ENCODE assay signal across 9 cellular contexts in the genomic region with DNA sequence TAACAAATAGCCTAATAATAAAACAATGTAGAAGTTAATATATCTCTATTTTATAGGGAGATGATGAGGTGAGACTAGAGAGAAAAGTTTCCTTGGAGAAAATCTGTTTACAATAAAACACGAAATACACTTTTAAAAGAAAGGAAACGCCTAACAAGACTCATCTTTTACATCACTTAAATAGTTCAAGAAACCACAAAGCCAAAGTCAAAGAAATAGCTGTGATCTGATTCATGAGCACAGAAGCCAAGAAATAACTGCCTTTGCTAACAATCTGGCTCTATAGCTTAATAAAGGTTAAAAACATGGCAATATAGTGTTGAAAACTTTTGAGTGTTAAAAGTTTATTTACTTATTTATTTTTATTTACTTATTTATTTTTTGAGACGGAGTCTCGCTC.
DNase-seq lines count a peak whose midpoint lies in the region; ATAC-seq and TF ChIP-seq lines count a peak whose summit lies in the region.
"Had no signal": no experiment of that assay in that cellular context is flagged by ENCODE, and none has a peak within 500 bp of the region (broad histone marks: within the 10 kb centered on the region; RNA-seq: fewer than 3 reads in every experiment).

No MANE protein-coding gene starts in this region.

- DNase-seq in Caco-2, result no peak
- peak; percentile 86 for DNase-seq in NCI-H226
- DNase-seq in endothelial cell (ENCODE audit: low spot score), result no peak
- DNase-seq in GOT3 (lab: John Stamatoyannopoulos, UW), result no peak
- DNase-seq: NCI-H524 had no signal

- H3K4me3 Mint-ChIP-seq in Caco-2 (ENCODE audit: unreplicated experiment), result no peak overlapping the region
- H3K4me3 Mint-ChIP-seq in endothelial cell (ENCODE audit: unreplicated experiment), result no peak overlapping the region

- H3K27me3 Mint-ChIP-seq in Caco-2 (ENCODE audit: insufficient read depth, unreplicated experiment), result no peaks in the 10 kb centered on the region
- peaks cover 3% of the 10 kb centered on the region for H3K27me3 Mint-ChIP-seq in endothelial cell (ENCODE audit: unreplicated experiment)

- H3K36me3 Mint-ChIP-seq in Caco-2 (ENCODE audit: insufficient read depth, unreplicated experiment) (peaks cover 28% of the 10 kb centered on the region), endothelial cell (ENCODE audit: low read depth, unreplicated experiment) (peaks cover 30% of the 10 kb centered on the region)

- peaks cover 13% of the 10 kb centered on the region; the same call in 1 of the 2 replicates for H3K4me1 ChIP-seq in Caco-2
- no peaks in the 10 kb centered on the region for H3K4me1 ChIP-seq in rectal smooth muscle tissue (ENCODE audit: control insufficient read depth, insufficient read depth, low read length)

- no peak for TF ChIP-seq CTCF in Caco-2 (IDR thresholded peaks at IDR 0.05; ENCODE audit: insufficient read depth in 1 of 2, low read depth in 1 of 2, low read length in 1 of 2, severe bottlenecking in 1 of 2, unreplicated experiment in 1 of 2)
- no peak for TF ChIP-seq CTCF in endothelial cell (IDR thresholded peaks at IDR 0.05; ENCODE audit: unreplicated experiment)

- no peak overlapping the region for H3K27ac Mint-ChIP-seq in Caco-2 (ENCODE audit: unreplicated experiment)
- peak overlapping the region; percentile 99 for H3K27ac Mint-ChIP-seq in endothelial cell (ENCODE audit: unreplicated experiment)

- ATAC-seq in GM21619 (IDR thresholded peaks at IDR 0.05; ENCODE audit: unreplicated experiment) (no peak), HG02642 (IDR thresholded peaks at IDR 0.05; ENCODE audit: poor library complexity, unreplicated experiment) (no peak), HG03025 (IDR thresholded peaks at IDR 0.05; ENCODE audit: low FRiP score, unreplicated experiment) (no peak)

- H3K27ac ChIP-seq in rectal smooth muscle tissue (ENCODE audit: low read depth, low read length), result peak overlapping the region; percentile 51

- H3K27me3 ChIP-seq in Caco-2 (replicated peaks; ENCODE audit: control insufficient read depth, insufficient read depth, low read length), result no peaks in the 10 kb centered on the region
- no peaks in the 10 kb centered on the region for H3K27me3 ChIP-seq in rectal smooth muscle tissue (ENCODE audit: control insufficient read depth, insufficient read depth, low read length)

- H3K36me3 ChIP-seq in Caco-2 (ENCODE audit: control insufficient read depth, insufficient read depth, low read length) (no peaks in the 10 kb centered on the region; the same call in 1 of the 2 replicates), rectal smooth muscle tissue (ENCODE audit: control insufficient read depth, insufficient read depth, low read length) (no peaks in the 10 kb centered on the region)

- CTCF ChIA-PET in Caco-2 (lab: Charles Lee), result no interaction called here

- H3K9ac ChIP-seq in rectal smooth muscle tissue (ENCODE audit: low read length), result no peak overlapping the region

- H3K4me1 Mint-ChIP-seq in Caco-2 (ENCODE audit: low read depth, unreplicated experiment) (peaks cover 7% of the 10 kb centered on the region), endothelial cell (ENCODE audit: unreplicated experiment) (peaks cover 40% of the 10 kb centered on the region)

- H3K4me3 ChIP-seq in Caco-2 (ENCODE audit: low read depth, low read length) (no peak overlapping the region), rectal smooth muscle tissue (ENCODE audit: low read length) (no peak overlapping the region)

- BruUV-seq in Caco-2 (replicated peaks; lab: Mats Ljungman, UMichigan), result TSS peak; percentile 57

- H3K9me3 ChIP-seq in Caco-2, result peaks cover 3% of the 10 kb centered on the region; the same call in 1 of the 2 replicates

- H3K9me3 Mint-ChIP-seq in Caco-2 (ENCODE audit: unreplicated experiment) (peaks cover 17% of the 10 kb centered on the region), endothelial cell (ENCODE audit: unreplicated experiment) (no peaks in the 10 kb centered on the region)

- POLR2A ChIA-PET in Caco-2 (lab: Charles Lee), result no interaction called here

- intact Hi-C loops in Caco-2 (cut with micrococcal nuclease; ENCODE audit: unreplicated experiment), result loop anchor here (5.0 kb wide), 1 partner anchor 149 kb away; a partner anchor contains a TSS
